ENCODE assay signal across 8 cellular contexts in genomic region chr16:69133555-69133954, GRCh38. TPM values are rescaled to one million over a fixed set of nuclear protein-coding genes. Genes with fewer than 3 reads are reported as not detected.
DNase-seq lines count a peak whose midpoint lies in the region; ATAC-seq, FAIRE-seq and TF ChIP-seq lines count a peak whose summit lies in the region.

No MANE protein-coding gene starts in this region.

- H2AFZ ChIP-seq in PC-3 (ENCODE audit: low read length) = no peak overlapping the region

- H3K27me3 ChIP-seq in PC-3 (ENCODE audit: low read length) (no peaks in the 10 kb centered on the region), pancreas (no peaks in the 10 kb centered on the region)

- H3K4me1 Mint-ChIP-seq in endothelial cell (ENCODE audit: unreplicated experiment) = peaks cover 28% of the 10 kb centered on the region

- H3K9ac ChIP-seq in ES-I3 (ENCODE audit: low read depth, low read length) = peak overlapping the region; percentile 87; the same call in 1 of the 2 replicates
- H3K9ac ChIP-seq in PC-3 (ENCODE audit: low read length) = peak overlapping the region; percentile 98

- FAIRE-seq in pancreas (lab: Jason Lieb, UNC) = no peak

- no peaks in the 10 kb centered on the region for H3K9me3 Mint-ChIP-seq in endothelial cell (ENCODE audit: unreplicated experiment)

- H3K27me3 Mint-ChIP-seq in endothelial cell (ENCODE audit: unreplicated experiment) = peaks cover 14% of the 10 kb centered on the region

- H3K9me3 ChIP-seq in ES-I3 (ENCODE audit: control insufficient read depth, insufficient read depth, low read length) (no peaks in the 10 kb centered on the region; the same call in 1 of the 2 replicates), PC-3 (ENCODE audit: low read length) (no peaks in the 10 kb centered on the region), pancreas (no peaks in the 10 kb centered on the region)

- WGBS in pancreas, 2 donors = 4 to 10% methylated on average over 1 of the region's 1 CpG

- ATAC-seq in PC-3 = no peak
- ATAC-seq in pancreas = no peak
- ATAC-seq in GM18502 (IDR thresholded peaks at IDR 0.05; ENCODE audit: poor library complexity, unreplicated experiment) = no peak

- H3K27ac Mint-ChIP-seq in endothelial cell (ENCODE audit: unreplicated experiment) = peak overlapping the region; percentile 86

- intact Hi-C loops in PC-3 (cut with micrococcal nuclease) (loop anchor here (2.0 kb wide), 1 partner anchor 53 kb away; the partner anchor contains the start of gene SNTB2), pancreas (cut with DNase I) (no loop called here)

- H3K4me3 ChIP-seq in PC-3 (ENCODE audit: low read length) (peak overlapping the region; percentile 97), pancreas (peak overlapping the region in 3 of 4 donors; percentile 55 to 84 (median 69))

- CTCF ChIA-PET in PC-3 (lab: Charles Lee) = no interaction called here

- H3K4me3 Mint-ChIP-seq in endothelial cell (ENCODE audit: unreplicated experiment) = peak overlapping the region; percentile 100

- peaks cover 95% of the 10 kb centered on the region for H3K79me2 ChIP-seq in PC-3 (ENCODE audit: low read length)

- H3F3A ChIP-seq in PC-3 (ENCODE audit: low read length, unreplicated experiment) = no peaks in the 10 kb centered on the region

- peaks cover 9% of the 10 kb centered on the region; the same call in 1 of the 2 replicates for H3K4me1 ChIP-seq in ES-I3 (ENCODE audit: insufficient read depth, low read length)
- H3K4me1 ChIP-seq in PC-3 (ENCODE audit: insufficient read depth, low read length) = peaks cover 21% of the 10 kb centered on the region
- H3K4me1 ChIP-seq in pancreas = peaks cover 7 to 22% (median 15%) of the 10 kb centered on the region in 3 donors

- peak overlapping the region; percentile 95 for H3K4me2 ChIP-seq in PC-3 (ENCODE audit: low read length)

- H3K27ac ChIP-seq in PC-3 (ENCODE audit: low read length) (no peak overlapping the region), pancreas (no peak overlapping the region)

- TF ChIP-seq CTCF in PC-3 (conservative IDR thresholded peaks at IDR 0.05; ENCODE audit: low read depth, low read length) (no peak), endothelial cell (IDR thresholded peaks at IDR 0.05; ENCODE audit: unreplicated experiment) (no peak), pancreas (IDR thresholded peaks at IDR 0.05) (no peak)

- peaks cover 13% of the 10 kb centered on the region; the same call in 1 of the 2 replicates for H4K20me1 ChIP-seq in PC-3 (ENCODE audit: low read length)

- peaks cover 10% of the 10 kb centered on the region for H3K36me3 Mint-ChIP-seq in endothelial cell (ENCODE audit: low read depth, unreplicated experiment)

- H3K36me3 ChIP-seq in ES-I3 (ENCODE audit: insufficient read depth, low read length) (peaks cover 20% of the 10 kb centered on the region), PC-3 (ENCODE audit: low read depth, low read length) (peaks cover 27% of the 10 kb centered on the region), pancreas (peaks cover 0 to 3% (median 2%) of the 10 kb centered on the region in 3 donors)

- BruUV-seq in PC-3 (replicated peaks; lab: Mats Ljungman, UMichigan) = TSS peak; percentile 55

- DNase-seq in PC-3 (no peak), endothelial cell (ENCODE audit: low spot score) (no peak), pancreas (no peak), AG08396 (ENCODE audit: low spot score) (no peak), cortex of kidney (lab: John Stamatoyannopoulos, UW) (no peak)
- DNase-seq in stimulated activated CD4-positive, alpha-beta T cell treated with anti-CD3 and anti-CD28 coated beads, Interleukin-4, amount 100 ng/mL, for 1 hour = no peak

- POLR2A ChIA-PET in PC-3 (lab: Charles Lee; ENCODE audit: unreplicated experiment) = interaction anchor here (0.6 to 0.7 kb wide), 2 partner anchors 25 to 152 kb away, joined by 4 to 13 read pairs; no protein-coding TSS in a partner anchor

- no peaks in the 10 kb centered on the region for H3K9me2 ChIP-seq in PC-3 (replicated peaks; ENCODE audit: low read length)

RNA-seq across cellular contexts. Expression of gene UTP4, which starts 1.1 kb away (rescaled TPM):
- 26.4 and 26.9 TPM in 2 replicates for total RNA-seq in PC-3 (2014; rRNA removed)
- 39.3 TPM for total RNA-seq in endothelial cell (ENCODE audit: unreplicated experiment)
- total RNA-seq in pancreas = 10 to 100 TPM; 21.2 to 29.0 (median 23.1) TPM
- 10 to 100 TPM; 11.6 to 19.1 TPM for polyA plus RNA-seq in pancreas

RNA-seq across cellular contexts. Expression of gene CHTF8, which starts 1.2 kb away (rescaled TPM):
- total RNA-seq in PC-3 (2014; rRNA removed) (45.9 and 54.7 TPM in 2 replicates), endothelial cell (ENCODE audit: unreplicated experiment) (169 TPM), pancreas (10 to 100 TPM; 32.9 to 74.5 (median 43.7) TPM)
- polyA plus RNA-seq in pancreas = 10 to 100 TPM; 21.7 to 40.3 TPM

RNA-seq across cellular contexts. Expression of gene HAS3, which starts 28.1 kb away (rescaled TPM):
- 92.5 and 153 TPM in 2 replicates for total RNA-seq in PC-3 (2014; rRNA removed)
- 2.7 TPM for total RNA-seq in endothelial cell (ENCODE audit: unreplicated experiment)
- 1 to 10 TPM in 3 of 6 donors, under 1 TPM in 3; 0.69 to 3.9 (median 1.0) TPM for total RNA-seq in pancreas
- 1 to 10 TPM in 1 of 2 donors, under 1 TPM in 1; 0.87 to 1.3 TPM for polyA plus RNA-seq in pancreas

RNA-seq across cellular contexts. Expression of gene SNTB2, which starts 53.4 kb away (rescaled TPM):
- total RNA-seq in PC-3 (2014; rRNA removed) = 40.4 and 62.6 TPM in 2 replicates
- total RNA-seq in endothelial cell (ENCODE audit: unreplicated experiment) = 16.8 TPM
- 10 to 100 TPM in 4 of 6 donors, 1 to 10 TPM in 2; 7.4 to 18.2 (median 12.7) TPM for total RNA-seq in pancreas
- 1 to 10 TPM; 2.7 to 3.1 TPM for polyA plus RNA-seq in pancreas

Comparison
In these comparisons a context has a peak if more than half of its experiments do, and no peak if none do; other contexts are left out.
1. RNA of gene HAS3, which starts 28.1 kb away (total RNA-seq): 92.5 to 153 TPM in PC-3; 2.7 TPM in endothelial cell (single experiment) and 0.69 to 3.9 TPM in pancreas; every median in the first group is over 10 times any median in the second.